ENCODE assay signal across 17 cellular contexts in the genomic region with DNA sequence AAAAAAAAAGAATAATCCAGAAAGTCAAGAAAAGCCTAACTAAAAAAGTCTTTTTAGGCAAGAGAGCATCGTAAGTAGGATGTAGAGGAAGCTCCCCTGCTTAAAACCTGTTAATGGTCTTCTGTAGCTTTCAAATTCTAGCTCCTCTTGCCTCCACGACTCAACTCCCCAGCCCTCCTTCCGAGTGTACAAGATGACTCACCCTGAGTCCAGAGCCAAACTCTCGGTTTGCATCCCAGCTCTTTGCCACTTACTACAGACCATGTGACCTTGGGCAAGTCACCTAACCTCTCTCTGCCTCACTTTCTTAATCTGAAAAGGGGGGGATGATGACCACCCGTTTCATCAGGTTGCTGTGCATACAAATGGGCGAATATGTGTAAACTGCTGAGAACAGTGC.
DNase-seq lines count a peak whose midpoint lies in the region; ATAC-seq, FAIRE-seq and TF ChIP-seq lines count a peak whose summit lies in the region.
"Had no signal": no experiment of that assay in that cellular context is flagged by ENCODE, and none has a peak within 500 bp of the region (broad histone marks: within the 10 kb centered on the region; RNA-seq: fewer than 3 reads in every experiment).

No MANE protein-coding gene starts in this region.

- POLR2A ChIA-PET in WTC11 (lab: Charles Lee), result interaction anchor here (0.5 kb wide), 1 partner anchor 299 kb away, joined by 3 read pairs; no protein-coding TSS in a partner anchor

- no peaks in the 10 kb centered on the region for H3K79me2 ChIP-seq in astrocyte (ENCODE audit: insufficient read depth, low read length)

- H3K27me3 ChIP-seq in astrocyte (ENCODE audit: insufficient read depth, low read length), result peaks cover 9% of the 10 kb centered on the region
- H3K27me3 ChIP-seq: transverse colon had no signal

- in situ Hi-C loops in ACHN (cut with HindIII; ENCODE audit: low pct_ligation_motif_present, low pct_unique_long_range_greater_than_20kb, low sequenced_read_pairs), result no loop called here

- ATAC-seq in WTC11 (no peak), HG02623 (IDR thresholded peaks at IDR 0.05; ENCODE audit: unreplicated experiment) (no peak)
- ATAC-seq: left cardiac atrium had no signal

- H3K4me1 ChIP-seq in astrocyte (ENCODE audit: insufficient read depth, low read length), result peaks cover 2% of the 10 kb centered on the region
- H3K4me1 ChIP-seq: transverse colon had no signal

- no peak overlapping the region for H3K9ac ChIP-seq in astrocyte (ENCODE audit: low read length)

- CTCF ChIA-PET in WTC11 (lab: Charles Lee), result no interaction called here

- H3K9me3 Mint-ChIP-seq in HFFc6, result no peaks in the 10 kb centered on the region
- H3K9me3 Mint-ChIP-seq in astrocyte (ENCODE audit: unreplicated experiment), result peaks cover 6% of the 10 kb centered on the region
- H3K9me3 Mint-ChIP-seq in WTC11, result peaks cover 14% of the 10 kb centered on the region

- H3K4me3 Mint-ChIP-seq in HFFc6 (no peak overlapping the region), astrocyte (ENCODE audit: unreplicated experiment) (no peak overlapping the region), WTC11 (no peak overlapping the region)
- H3K4me3 Mint-ChIP-seq: activated CD4-positive, alpha-beta memory T cell treated with anti-CD3 and anti-CD28 coated beads, Interleukin-2, amount 10 ng/mL, durations not matched to agents 7 days and 5 days; activated T-helper 1 cell treated with anti-CD3 and anti-CD28 coated beads, Interleukin-12 subunit alpha, Interleukin-12 subunit beta, Interleukin-2, Interleukin-4 antibody, amounts not matched to agents 30 ng/mL and 10 ng/mL and 1 ng/mL, durations not matched to agents 14 hours and 24 hours and 36 hours had no signal

- peak; percentile 1 for DNase-seq in ACHN
- peak; percentile 19 for DNase-seq in HFFc6
- peak; percentile 44 for DNase-seq in astrocyte (ENCODE audit: low read depth)
- peak; percentile 26 to 53 for DNase-seq in foreskin fibroblast
- no peak for DNase-seq in WTC11 (ENCODE audit: low spot score)
- DNase-seq in NCI-H446 treated with DMSO at 0.1 percent for 48 hours (lab: John Stamatoyannopoulos, UW), result no peak
- DNase-seq in activated gamma-delta T cell (lab: John Stamatoyannopoulos, UW), result no peak
- DNase-seq: activated CD4-positive, alpha-beta memory T cell treated with anti-CD3 and anti-CD28 coated beads, Interleukin-2, amount 10 ng/mL, durations not matched to agents 7 days and 5 days; hypothalamus; left cardiac atrium; NCI-H1930; NCI-H524 treated with DMSO at 0.1 percent for 48 hours; transverse colon had no signal

- TF ChIP-seq CTCF in HFFc6 (IDR thresholded peaks at IDR 0.05) (no peak), astrocyte (IDR thresholded peaks at IDR 0.05; ENCODE audit: insufficient read depth, low read depth, low read length) (no peak), foreskin fibroblast (IDR thresholded peaks at IDR 0.05; ENCODE audit: low read depth, low read length) (no peak), WTC11 (IDR thresholded peaks at IDR 0.05) (no peak)

- no peak for FAIRE-seq in astrocyte (lab: Jason Lieb, UNC)

- H3K27ac Mint-ChIP-seq in HFFc6, result no peak overlapping the region
- H3K27ac Mint-ChIP-seq in astrocyte (ENCODE audit: unreplicated experiment), result no peak overlapping the region
- no peak overlapping the region for H3K27ac Mint-ChIP-seq in WTC11
- H3K27ac Mint-ChIP-seq: activated CD4-positive, alpha-beta memory T cell treated with anti-CD3 and anti-CD28 coated beads, Interleukin-2, amount 10 ng/mL, durations not matched to agents 7 days and 5 days; activated T-helper 1 cell treated with anti-CD3 and anti-CD28 coated beads, Interleukin-12 subunit alpha, Interleukin-12 subunit beta, Interleukin-2, Interleukin-4 antibody, amounts not matched to agents 30 ng/mL and 10 ng/mL and 1 ng/mL, durations not matched to agents 14 hours and 24 hours and 36 hours had no signal

- H3K36me3 Mint-ChIP-seq in HFFc6 (ENCODE audit: low read depth) (no peaks in the 10 kb centered on the region), astrocyte (ENCODE audit: low read depth, unreplicated experiment) (no peaks in the 10 kb centered on the region), WTC11 (no peaks in the 10 kb centered on the region)

- no peaks in the 10 kb centered on the region for H3K36me3 ChIP-seq in astrocyte (ENCODE audit: insufficient read depth, low read length)
- H3K36me3 ChIP-seq: transverse colon had no signal

- H3K27me3 Mint-ChIP-seq in HFFc6 (ENCODE audit: insufficient read depth), result peaks cover 15% of the 10 kb centered on the region
- H3K27me3 Mint-ChIP-seq in astrocyte (ENCODE audit: low read depth, unreplicated experiment), result peaks cover 7% of the 10 kb centered on the region
- no peaks in the 10 kb centered on the region for H3K27me3 Mint-ChIP-seq in WTC11 (ENCODE audit: low read depth)

- no peak overlapping the region for H3K27ac ChIP-seq in astrocyte (ENCODE audit: low read depth, low read length)
- H3K27ac ChIP-seq: coronary artery, skin epidermis, transverse colon had no signal

- no peaks in the 10 kb centered on the region for H4K20me1 ChIP-seq in astrocyte (ENCODE audit: insufficient read depth, low read length)

- H3K4me1 Mint-ChIP-seq in HFFc6 (ENCODE audit: low read depth) (peaks cover 7% of the 10 kb centered on the region; the same call in 1 of the 2 replicates), astrocyte (ENCODE audit: low read depth, unreplicated experiment) (peaks cover 22% of the 10 kb centered on the region), WTC11 (peaks cover 19% of the 10 kb centered on the region)

- no peak overlapping the region for H2AFZ ChIP-seq in astrocyte (ENCODE audit: low read depth, low read length)

- H3K4me2 ChIP-seq in astrocyte (ENCODE audit: low read length), result no peak overlapping the region

- no peak overlapping the region for H3K4me3 ChIP-seq in astrocyte (ENCODE audit: insufficient read depth, low read depth, low read length)
- no peak overlapping the region for H3K4me3 ChIP-seq in foreskin fibroblast (ENCODE audit: low read depth in 1 of 2, low read length in 2 of 2)
- H3K4me3 ChIP-seq: coronary artery, skin epidermis, transverse colon had no signal

- no peaks in the 10 kb centered on the region for H3K9me3 ChIP-seq in astrocyte (ENCODE audit: insufficient read depth, low read depth, low read length)
- H3K9me3 ChIP-seq: transverse colon had no signal

TF ChIP-seq in WTC11, 78 proteins besides CTCF, POLR2A, EP300 and RAD21 (continues in another document):
- TF ChIP-seq ZNF317 (CRISPR knock-in tag; IDR thresholded peaks at IDR 0.05; ENCODE audit: borderline replicate concordance, low read depth), result no peak
- no peak for TF ChIP-seq ATF1 (CRISPR knock-in tag; IDR thresholded peaks at IDR 0.05)
- TF ChIP-seq IRF2 (CRISPR knock-in tag; IDR thresholded peaks at IDR 0.05; ENCODE audit: borderline replicate concordance, low read depth), result no peak
- TF ChIP-seq EMX1 (CRISPR knock-in tag; IDR thresholded peaks at IDR 0.05), result no peak
- TF ChIP-seq, protein P1, sequence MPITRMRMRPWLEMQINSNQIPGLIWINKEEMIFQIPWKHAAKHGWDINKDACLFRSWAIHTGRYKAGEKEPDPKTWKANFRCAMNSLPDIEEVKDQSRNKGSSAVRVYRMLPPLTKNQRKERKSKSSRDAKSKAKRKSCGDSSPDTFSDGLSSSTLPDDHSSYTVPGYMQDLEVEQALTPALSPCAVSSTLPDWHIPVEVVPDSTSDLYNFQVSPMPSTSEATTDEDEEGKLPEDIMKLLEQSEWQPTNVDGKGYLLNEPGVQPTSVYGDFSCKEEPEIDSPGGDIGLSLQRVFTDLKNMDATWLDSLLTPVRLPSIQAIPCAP (CRISPR knock-in tag; IDR thresholded peaks at IDR 0.05), result no peak
- no peak for TF ChIP-seq PRRX2 (CRISPR knock-in tag; IDR thresholded peaks at IDR 0.05)
- TF ChIP-seq MLX (CRISPR knock-in tag; IDR thresholded peaks at IDR 0.05), result no peak
- TF ChIP-seq, protein P2, sequence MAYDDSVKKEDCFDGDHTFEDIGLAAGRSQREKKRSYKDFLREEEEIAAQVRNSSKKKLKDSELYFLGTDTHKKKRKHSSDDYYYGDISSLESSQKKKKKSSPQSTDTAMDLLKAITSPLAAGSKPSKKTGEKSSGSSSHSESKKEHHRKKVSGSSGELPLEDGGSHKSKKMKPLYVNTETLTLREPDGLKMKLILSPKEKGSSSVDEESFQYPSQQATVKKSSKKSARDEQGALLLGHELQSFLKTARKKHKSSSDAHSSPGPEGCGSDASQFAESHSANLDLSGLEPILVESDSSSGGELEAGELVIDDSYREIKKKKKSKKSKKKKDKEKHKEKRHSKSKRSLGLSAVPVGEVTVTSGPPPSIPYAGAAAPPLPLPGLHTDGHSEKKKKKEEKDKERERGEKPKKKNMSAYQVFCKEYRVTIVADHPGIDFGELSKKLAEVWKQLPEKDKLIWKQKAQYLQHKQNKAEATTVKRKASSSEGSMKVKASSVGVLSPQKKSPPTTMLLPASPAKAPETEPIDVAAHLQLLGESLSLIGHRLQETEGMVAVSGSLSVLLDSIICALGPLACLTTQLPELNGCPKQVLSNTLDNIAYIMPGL (CRISPR knock-in tag; IDR thresholded peaks at IDR 0.05), result no peak
- no peak for TF ChIP-seq ETV6 (CRISPR knock-in tag; IDR thresholded peaks at IDR 0.05)
- no peak for TF ChIP-seq ZNF512 (CRISPR knock-in tag; IDR thresholded peaks at IDR 0.05; ENCODE audit: borderline replicate concordance)
- TF ChIP-seq ZNF232 (CRISPR knock-in tag; IDR thresholded peaks at IDR 0.05), result no peak
- TF ChIP-seq SMAD3 (CRISPR knock-in tag; IDR thresholded peaks at IDR 0.05; ENCODE audit: borderline replicate concordance), result no peak
- TF ChIP-seq MYBL2 (CRISPR knock-in tag; IDR thresholded peaks at IDR 0.05), result no peak

Comparison
In these comparisons a context has a peak if more than half of its experiments do, and no peak if none do; other contexts are left out.
1. DNase-seq: peak in ACHN (single experiment), HFFc6 (single experiment), astrocyte (single experiment) and foreskin fibroblast (2 of 2); none in WTC11 (single experiment), NCI-H446 treated with DMSO at 0.1 percent for 48 hours (single experiment) and activated gamma-delta T cell (single experiment).